ENCODE assay signal across 15 cellular contexts in genomic region chr12:66590276-66590675, GRCh38.
DNase-seq lines count a peak whose midpoint lies in the region; ATAC-seq, FAIRE-seq and TF ChIP-seq lines count a peak whose summit lies in the region.
"Had no signal": no experiment of that assay in that cellular context is flagged by ENCODE, and none has a peak within 500 bp of the region (broad histone marks: within the 10 kb centered on the region; RNA-seq: fewer than 3 reads in every experiment).

No MANE protein-coding gene starts in this region.

- peak overlapping the region; percentile 27 for H3K4me2 ChIP-seq in DOHH2 (ENCODE audit: low read length)

- H3K36me3 ChIP-seq in DOHH2 (ENCODE audit: control insufficient read depth, low read length), result peaks cover 3% of the 10 kb centered on the region; the same call in 1 of the 2 replicates
- H3K36me3 ChIP-seq: BE2C, HAP-1 had no signal

- H3K9me3 ChIP-seq in DOHH2 (ENCODE audit: control insufficient read depth, insufficient read depth, low read length), result no peaks in the 10 kb centered on the region
- H3K9me3 ChIP-seq: BE2C, Caco-2, HAP-1 had no signal

- no peak for TF ChIP-seq CTCF in DOHH2 (IDR thresholded peaks at IDR 0.05; ENCODE audit: low read depth, low read length, poor library complexity, severe bottlenecking)

- peaks cover 5% of the 10 kb centered on the region for H3K27me3 Mint-ChIP-seq in activated CD4-positive, alpha-beta memory T cell treated with anti-CD3 and anti-CD28 coated beads for 36 hours

- no peaks in the 10 kb centered on the region for H4K20me1 ChIP-seq in DOHH2 (ENCODE audit: control insufficient read depth, insufficient read depth, low read depth, low read length)

- intact Hi-C loops in activated CD4-positive, alpha-beta memory T cell treated with anti-CD3 and anti-CD28 coated beads for 36 hours (cut with micrococcal nuclease), result no loop called here

- H3K4me3 ChIP-seq in DOHH2 (ENCODE audit: low read length), result peak overlapping the region; percentile 4; the same call in 1 of the 2 replicates
- H3K4me3 ChIP-seq: HAP-1 had no signal

- H3K27ac ChIP-seq in DOHH2 (ENCODE audit: low read depth, low read length), result peak overlapping the region; percentile 50; the same call in 1 of the 2 replicates

- no peaks in the 10 kb centered on the region for H3K9me2 ChIP-seq in DOHH2 (replicated peaks; ENCODE audit: control insufficient read depth, low read length)

- no peak for TF ChIP-seq POLR2A in GM12892 (IDR thresholded peaks at IDR 0.05; ENCODE audit: low read depth, low read length)

- no peaks in the 10 kb centered on the region for H3K79me2 ChIP-seq in DOHH2 (ENCODE audit: control insufficient read depth, low read length)

- FAIRE-seq in GM12892 (lab: Jason Lieb, UNC), result peak; percentile 62
- FAIRE-seq: A204.1, D721Med had no signal

- CTCF ChIA-PET in activated CD4-positive, alpha-beta memory T cell treated with anti-CD3 and anti-CD28 coated beads for 36 hours (lab: Charles Lee), result no interaction called here

- H3F3A ChIP-seq in DOHH2 (ENCODE audit: control insufficient read depth, insufficient read depth), result peaks cover 11% of the 10 kb centered on the region

- no peaks in the 10 kb centered on the region for H3K36me3 Mint-ChIP-seq in activated CD4-positive, alpha-beta memory T cell treated with anti-CD3 and anti-CD28 coated beads for 36 hours
- H3K36me3 Mint-ChIP-seq: CD4-positive, CD25-positive, alpha-beta regulatory T cell had no signal

- no peak overlapping the region for H3K27ac Mint-ChIP-seq in activated CD4-positive, alpha-beta memory T cell treated with anti-CD3 and anti-CD28 coated beads for 36 hours

- POLR2A ChIA-PET in activated CD4-positive, alpha-beta memory T cell treated with anti-CD3 and anti-CD28 coated beads for 36 hours (lab: Charles Lee), result no interaction called here

- ATAC-seq in GM21786 (IDR thresholded peaks at IDR 0.05; ENCODE audit: unreplicated experiment), result no peak

- no peak overlapping the region for H3K4me3 Mint-ChIP-seq in activated CD4-positive, alpha-beta memory T cell treated with anti-CD3 and anti-CD28 coated beads for 36 hours
- H3K4me3 Mint-ChIP-seq: CD4-positive, CD25-positive, alpha-beta regulatory T cell had no signal

- H3K4me1 ChIP-seq in DOHH2 (ENCODE audit: control insufficient read depth, low read length), result peaks cover 78% of the 10 kb centered on the region
- H3K4me1 ChIP-seq: BE2C, Caco-2, HAP-1 had no signal

- H3K9me3 Mint-ChIP-seq in activated CD4-positive, alpha-beta memory T cell treated with anti-CD3 and anti-CD28 coated beads for 36 hours, result no peaks in the 10 kb centered on the region

- H3K27me3 ChIP-seq in DOHH2 (ENCODE audit: control insufficient read depth, low read length), result no peaks in the 10 kb centered on the region
- H3K27me3 ChIP-seq: BE2C had no signal

- H3K4me1 Mint-ChIP-seq in activated CD4-positive, alpha-beta memory T cell treated with anti-CD3 and anti-CD28 coated beads for 36 hours (ENCODE audit: low read depth), result no peaks in the 10 kb centered on the region
- H3K4me1 Mint-ChIP-seq: CD4-positive, CD25-positive, alpha-beta regulatory T cell had no signal

- DNase-seq in GM12892 (ENCODE audit: insufficient read length) (no peak), NCI-H774 (lab: John Stamatoyannopoulos, UW) (peak; percentile 18), putamen (ENCODE audit: low spot score) (peak; percentile 60)
- no peak for DNase-seq in activated CD4-positive, alpha-beta memory T cell treated with anti-CD3 and anti-CD28 coated beads for 36 hours
- DNase-seq: ACHN; BE2C; C1 segment of cervical spinal cord; Caco-2; CD4-positive, CD25-positive, alpha-beta regulatory T cell; GDM1 had no signal

Comparison
In these comparisons a context has a peak if more than half of its experiments do, and no peak if none do; other contexts are left out.
1. DNase-seq: peak in NCI-H774 (single experiment) and putamen (single experiment); none in GM12892 (single experiment) and activated CD4-positive, alpha-beta memory T cell treated with anti-CD3 and anti-CD28 coated beads for 36 hours (single experiment).